Comparison of ENCODE assay signal across 1 cellular context in the genomic region with DNA sequence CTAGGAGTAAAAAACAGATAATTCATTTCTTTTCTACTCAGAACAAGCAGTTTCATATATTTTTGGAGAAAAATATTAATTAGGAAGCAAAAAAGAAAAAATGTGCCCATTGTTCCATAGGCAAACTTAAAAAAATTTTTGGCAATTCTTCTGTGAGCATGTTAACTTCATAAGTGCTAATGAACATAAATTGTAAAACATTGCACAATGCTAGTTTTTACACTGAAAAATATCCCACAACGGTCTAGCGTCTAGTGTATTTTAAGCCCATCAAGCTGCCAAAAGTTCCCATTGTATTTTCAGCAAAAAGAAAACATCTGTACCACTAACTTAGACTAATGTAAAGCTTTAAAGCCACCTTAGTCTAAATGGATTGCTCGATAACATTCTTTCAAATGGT.
TF ChIP-seq lines count a peak whose summit lies in the region.

No MANE protein-coding gene starts in this region.

TF ChIP-seq in GM23338, 12 proteins besides CTCF, POLR2A, EP300 and RAD21 (continued from another document):
- TF ChIP-seq, protein P1, sequence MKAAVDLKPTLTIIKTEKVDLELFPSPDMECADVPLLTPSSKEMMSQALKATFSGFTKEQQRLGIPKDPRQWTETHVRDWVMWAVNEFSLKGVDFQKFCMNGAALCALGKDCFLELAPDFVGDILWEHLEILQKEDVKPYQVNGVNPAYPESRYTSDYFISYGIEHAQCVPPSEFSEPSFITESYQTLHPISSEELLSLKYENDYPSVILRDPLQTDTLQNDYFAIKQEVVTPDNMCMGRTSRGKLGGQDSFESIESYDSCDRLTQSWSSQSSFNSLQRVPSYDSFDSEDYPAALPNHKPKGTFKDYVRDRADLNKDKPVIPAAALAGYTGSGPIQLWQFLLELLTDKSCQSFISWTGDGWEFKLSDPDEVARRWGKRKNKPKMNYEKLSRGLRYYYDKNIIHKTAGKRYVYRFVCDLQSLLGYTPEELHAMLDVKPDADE (IDR thresholded peaks at IDR 0.05): no peak
